Comparison of ENCODE assay signal across 9 cellular contexts in genomic region chr12:113097716-113098427, GRCh38. TPM values are rescaled to one million over a fixed set of nuclear protein-coding genes. Genes with fewer than 3 reads are reported as not detected.
DNase-seq lines count a peak whose midpoint lies in the region; ATAC-seq, FAIRE-seq and TF ChIP-seq lines count a peak whose summit lies in the region.
"Had no signal": no experiment of that assay in that cellular context is flagged by ENCODE, and none has a peak within 500 bp of the region (broad histone marks: within the 10 kb centered on the region; RNA-seq: fewer than 3 reads in every experiment).

No MANE protein-coding gene starts in this region.

- H3K4me3 ChIP-seq in liver (ENCODE audit: low read depth in 1 of 3, low read length in 3 of 3), result no peak overlapping the region
- no peak overlapping the region for H3K4me3 ChIP-seq in HepG2 (replicated peaks in 1 of 3; ENCODE audit: insufficient read depth in 1 of 3, low read depth in 2 of 3, low read length in 3 of 3)
- H3K4me3 ChIP-seq in A673 (ENCODE audit: low read depth, low read length, poor library complexity, severe bottlenecking), result no peak overlapping the region

- H3K4me1 ChIP-seq in liver (ENCODE audit: control insufficient read depth in 4 of 4, insufficient read depth in 4 of 4, low read length in 3 of 4), result peaks cover 6 to 20% (median 13%) of the 10 kb centered on the region in 4 donors
- H3K4me1 ChIP-seq in HepG2 (ENCODE audit: insufficient read depth, low read length), result peaks cover 16% of the 10 kb centered on the region
- H3K4me1 ChIP-seq in A673 (ENCODE audit: insufficient read depth, low read length, poor library complexity, severe bottlenecking), result peaks cover 13% of the 10 kb centered on the region

- no peak for TF ChIP-seq RAD21 in liver (IDR thresholded peaks at IDR 0.05)
- no peak for TF ChIP-seq RAD21 in HepG2 (CRISPR knock-in tag; IDR thresholded peaks at IDR 0.05)

- no peaks in the 10 kb centered on the region for H4K20me1 ChIP-seq in HepG2 (ENCODE audit: insufficient read depth, low read length)

- CTCF ChIA-PET in HepG2 (lab: Yijun Ruan, JAX; ENCODE audit: low intra/inter-chr PET ratio, low total read pairs), result interaction anchor here (2.8 kb wide), 1 partner anchor 48 kb away, joined by 43 read pairs; no protein-coding TSS in a partner anchor
- CTCF ChIA-PET in A673 (lab: Charles Lee), result no interaction called here

- H3K9ac ChIP-seq in liver (ENCODE audit: low read depth in 1 of 2, low read length in 2 of 2) (no peak overlapping the region), HepG2 (ENCODE audit: insufficient read depth, low read depth, low read length) (no peak overlapping the region)

- H3K27me3 ChIP-seq in liver (ENCODE audit: control insufficient read depth in 4 of 4, insufficient read depth in 4 of 4, low read length in 3 of 4) (no peaks in the 10 kb centered on the region), HepG2 (ENCODE audit: control insufficient read depth in 1 of 2, insufficient read depth in 2 of 2, low read length in 2 of 2) (peaks cover 1 to 6% of the 10 kb centered on the region in 2 experiments; a peak in 2 of 5 replicates), A673 (replicated peaks; ENCODE audit: insufficient read depth, low read depth, low read length, poor library complexity) (no peaks in the 10 kb centered on the region)

- TF ChIP-seq CTCF in liver (IDR thresholded peaks at IDR 0.05; ENCODE audit: low read depth, low read length, missing input control) (no peak), HepG2 (CRISPR knock-in tag; IDR thresholded peaks at IDR 0.05) (no peak), GM13977 (IDR thresholded peaks at IDR 0.05; ENCODE audit: extremely low read depth, insufficient read depth, missing control alignments) (no peak), A673 (conservative IDR thresholded peaks at IDR 0.05; ENCODE audit: low read depth, low read length) (no peak)

- intact Hi-C loops in HepG2 (cut with micrococcal nuclease; ENCODE audit: unreplicated experiment) (loop anchor here (1.0 to 2.0 kb wide), 2 partner anchors 50 to 105 kb away; no protein-coding TSS in a partner anchor), A673 (cut with micrococcal nuclease; ENCODE audit: unreplicated experiment) (loop anchor here (5.0 kb wide), 1 partner anchor 46 kb away; no protein-coding TSS in a partner anchor)

- no peak for TF ChIP-seq POLR2A in HepG2 (IDR thresholded peaks at IDR 0.05; ENCODE audit: insufficient read depth in 1 of 2, low read depth in 2 of 2, low read length in 2 of 2)

- POLR2A ChIA-PET in HepG2 (lab: Yijun Ruan, JAX) (no interaction called here), A673 (lab: Charles Lee; ENCODE audit: low non-redundant PET) (no interaction called here)

- no peaks in the 10 kb centered on the region for H3K79me2 ChIP-seq in HepG2 (ENCODE audit: insufficient read depth, low read length)

- peak overlapping the region; percentile 42 to 65 for H3K27ac ChIP-seq in liver (ENCODE audit: low read depth in 1 of 2, low read length in 2 of 2)
- H3K27ac ChIP-seq in HepG2 (ENCODE audit: extremely low read length, insufficient read depth, low read length), result no peak overlapping the region
- H3K27ac ChIP-seq in A673 (ENCODE audit: low read depth, low read length, poor library complexity, severe bottlenecking), result no peak overlapping the region

- no peak overlapping the region for H2AFZ ChIP-seq in HepG2 (ENCODE audit: low read length)

- H3K9me3 ChIP-seq in liver (ENCODE audit: control insufficient read depth in 4 of 4, low read length in 3 of 4), result no peaks in the 10 kb centered on the region
- H3K9me3 ChIP-seq in HepG2 (ENCODE audit: low read length), result no peaks in the 10 kb centered on the region
- no peaks in the 10 kb centered on the region for H3K9me3 ChIP-seq in A673 (ENCODE audit: low read depth, low read length, poor library complexity, severe bottlenecking)

- in situ Hi-C loops in HepG2 (cut with HindIII; ENCODE audit: extremely low pct_ligation_motif_present, low pct_unique_long_range_greater_than_20kb), result loop anchor here (5.0 kb wide), 1 partner anchor 51 kb away; no protein-coding TSS in a partner anchor
- in situ Hi-C loops in GM13977 (cut with MboI; ENCODE audit: low pct_unique_long_range_greater_than_20kb, low sequenced_read_pairs, unreplicated experiment), result loop anchor here (5.0 kb wide), 1 partner anchor 46 kb away; no protein-coding TSS in a partner anchor

- no peak for FAIRE-seq in HepG2 (lab: Jason Lieb, UNC)

- DNase-seq in HepG2 (ENCODE audit: low spot score) (no peak), anterior cingulate cortex (lab: John Stamatoyannopoulos, UW) (peak; percentile 32 to 94 (median 84)), islet precursor cell (peak; percentile 72), GM13977 (ENCODE audit: low spot score) (no peak), A673 (ENCODE audit: low spot score) (no peak)

- BruUV-seq in HepG2 (replicated peaks; lab: Mats Ljungman, UMichigan) (no TSS peak), A673 (replicated peaks; lab: Mats Ljungman, UMichigan) (no TSS peak)

- H3K36me3 ChIP-seq in liver (ENCODE audit: control insufficient read depth in 4 of 4, insufficient read depth in 3 of 4, low read depth in 1 of 4, low read length in 3 of 4), result peaks cover 0 to 4% (median 2%) of the 10 kb centered on the region in 4 donors
- H3K36me3 ChIP-seq in HepG2 (replicated peaks in 1 of 2; ENCODE audit: control insufficient read depth in 1 of 2, insufficient read depth in 2 of 2, low read length in 2 of 2), result no peaks in the 10 kb centered on the region
- no peaks in the 10 kb centered on the region for H3K36me3 ChIP-seq in A673 (ENCODE audit: insufficient read depth, low read length, poor library complexity, severe bottlenecking)

- H3K4me2 ChIP-seq in HepG2 (ENCODE audit: low read depth, low read length), result no peak overlapping the region

- 51% methylated on average over 14 of the region's 14 CpGs for WGBS in liver
- 47% methylated on average over 11 of the region's 14 CpGs for WGBS in HepG2 (ENCODE audit: low lambda C conversion rate)

- ATAC-seq in HepG2 (no peak), GM18858 (IDR thresholded peaks at IDR 0.05; ENCODE audit: unreplicated experiment) (no peak), GM21447 (IDR thresholded peaks at IDR 0.05; ENCODE audit: unreplicated experiment) (no peak)

- no peak for TF ChIP-seq EP300 in HepG2 (IDR thresholded peaks at IDR 0.05; ENCODE audit: low read depth in 2 of 2, low read length in 2 of 2)
- TF ChIP-seq EP300 in HepG2 (CRISPR knock-in tag; IDR thresholded peaks at IDR 0.05; ENCODE audit: borderline replicate concordance), result no peak

RNA-seq across cellular contexts. Expression of gene RASAL1, which starts 37.7 kb away (rescaled TPM):
- total RNA-seq in liver (under 1 TPM; 0.25 to 0.33 TPM), HepG2 (2016; rRNA removed; fragmentation: Illumina TruSeq; extraction: Trizol) (not detected in 2 replicates), A673 (2021) (0.32 TPM in 1 of 2 replicates, not detected in the other)
- polyA plus RNA-seq in liver (under 1 TPM; 0.20 to 0.26 TPM), HepG2 (2011; rRNA removed) (not detected in 2 replicates)
- total RNA-seq in HepG2 (2016; cell fraction: cytosol; rRNA removed; fragmentation: Illumina TruSeq; extraction: Trizol; ENCODE audit: low read depth), result 0.18 TPM in 1 of 2 replicates, not detected in the other
- total RNA-seq in HepG2 (2016; cell fraction: insoluble cytoplasmic fraction; rRNA removed; fragmentation: Illumina TruSeq; extraction: Trizol), result not detected in 2 replicates
- not detected in 2 replicates for total RNA-seq in HepG2 (2016; cell fraction: membrane; rRNA removed; fragmentation: Illumina TruSeq; extraction: Trizol)
- not detected in 2 replicates for total RNA-seq in HepG2 (2016; cell fraction: nucleus; rRNA removed; fragmentation: Illumina TruSeq; extraction: Trizol)
- not detected in 2 replicates for polyA plus RNA-seq in HepG2 (2011; cell fraction: cytosol; rRNA removed)
- polyA plus RNA-seq in HepG2 (2011; cell fraction: nucleus; rRNA removed), result 0.07 and 0.31 TPM in 2 replicates
- polyA plus RNA-seq in HepG2 (2012), result not detected in 2 replicates
- 0.12 TPM in 1 of 2 replicates, not detected in the other for polyA plus RNA-seq in HepG2 (2016; cell fraction: cytosol; fragmentation: Illumina TruSeq; extraction: Trizol; ENCODE audit: low read depth)
- not detected in 2 replicates for polyA plus RNA-seq in HepG2 (2016; cell fraction: insoluble cytoplasmic fraction; fragmentation: Illumina TruSeq; extraction: Trizol; ENCODE audit: low read depth)
- not detected in 2 replicates for polyA plus RNA-seq in HepG2 (2016; cell fraction: membrane; fragmentation: Illumina TruSeq; extraction: Trizol; ENCODE audit: low read depth)
- 0.72 TPM in 1 of 2 replicates, not detected in the other for polyA plus RNA-seq in HepG2 (2016; cell fraction: nucleus; fragmentation: Illumina TruSeq; extraction: Trizol; ENCODE audit: insufficient read depth, low read depth)
- 0.30 TPM in 1 of 2 replicates, not detected in the other for polyA minus RNA-seq in HepG2 (2011; rRNA and poly(A)+ RNA removed; ENCODE audit: low replicate concordance)
- polyA minus RNA-seq in HepG2 (2011; cell fraction: cytosol; rRNA and poly(A)+ RNA removed), result not detected in 2 replicates
- not detected in 2 replicates for polyA minus RNA-seq in HepG2 (2011; cell fraction: nucleus; rRNA and poly(A)+ RNA removed)
- total RNA-seq: glomerular endothelial cell had no signal

RNA-seq across cellular contexts. Expression of gene DTX1, which starts 41.3 kb away (rescaled TPM):
- 10 to 100 TPM in 1 of 2 donors, 1 to 10 TPM in 1; 2.1 to 16.6 TPM for total RNA-seq in liver
- polyA plus RNA-seq in liver, result 10 to 100 TPM in 1 of 2 donors, 1 to 10 TPM in 1; 3.5 to 33.2 TPM
- not detected in 2 replicates for total RNA-seq in HepG2 (2016; rRNA removed; fragmentation: Illumina TruSeq; extraction: Trizol)
- total RNA-seq in HepG2 (2016; cell fraction: cytosol; rRNA removed; fragmentation: Illumina TruSeq; extraction: Trizol; ENCODE audit: low read depth), result not detected in 2 replicates
- not detected in 2 replicates for total RNA-seq in HepG2 (2016; cell fraction: insoluble cytoplasmic fraction; rRNA removed; fragmentation: Illumina TruSeq; extraction: Trizol)
- not detected in 2 replicates for total RNA-seq in HepG2 (2016; cell fraction: membrane; rRNA removed; fragmentation: Illumina TruSeq; extraction: Trizol)
- not detected in 2 replicates for total RNA-seq in HepG2 (2016; cell fraction: nucleus; rRNA removed; fragmentation: Illumina TruSeq; extraction: Trizol)
- not detected in 2 replicates for polyA plus RNA-seq in HepG2 (2011; rRNA removed)
- polyA plus RNA-seq in HepG2 (2011; cell fraction: cytosol; rRNA removed), result not detected in 2 replicates
- polyA plus RNA-seq in HepG2 (2011; cell fraction: nucleus; rRNA removed), result not detected in 2 replicates
- not detected in 2 replicates for polyA plus RNA-seq in HepG2 (2012)
- not detected in 2 replicates for polyA plus RNA-seq in HepG2 (2016; cell fraction: cytosol; fragmentation: Illumina TruSeq; extraction: Trizol; ENCODE audit: low read depth)
- polyA plus RNA-seq in HepG2 (2016; cell fraction: insoluble cytoplasmic fraction; fragmentation: Illumina TruSeq; extraction: Trizol; ENCODE audit: low read depth), result not detected in 2 replicates
- not detected in 2 replicates for polyA plus RNA-seq in HepG2 (2016; cell fraction: membrane; fragmentation: Illumina TruSeq; extraction: Trizol; ENCODE audit: low read depth)
- not detected in 2 replicates for polyA plus RNA-seq in HepG2 (2016; cell fraction: nucleus; fragmentation: Illumina TruSeq; extraction: Trizol; ENCODE audit: insufficient read depth, low read depth)
- not detected in 2 replicates for polyA minus RNA-seq in HepG2 (2011; rRNA and poly(A)+ RNA removed; ENCODE audit: low replicate concordance)
- polyA minus RNA-seq in HepG2 (2011; cell fraction: cytosol; rRNA and poly(A)+ RNA removed), result not detected in 2 replicates
- polyA minus RNA-seq in HepG2 (2011; cell fraction: nucleus; rRNA and poly(A)+ RNA removed), result not detected in 2 replicates
- 5.5 and 6.1 TPM in 2 replicates for total RNA-seq in A673 (2021)

RNA-seq across cellular contexts. Expression of gene CFAP73, which starts 51.7 kb away (rescaled TPM):
- under 1 TPM in 1 of 2 donors, not detected in 1; 0.19 TPM for total RNA-seq in liver
- under 1 TPM in 1 of 2 donors, not detected in 1; 0.18 TPM for polyA plus RNA-seq in liver
- not detected in 2 replicates for total RNA-seq in HepG2 (2016; rRNA removed; fragmentation: Illumina TruSeq; extraction: Trizol)
- not detected in 2 replicates for total RNA-seq in HepG2 (2016; cell fraction: cytosol; rRNA removed; fragmentation: Illumina TruSeq; extraction: Trizol; ENCODE audit: low read depth)
- total RNA-seq in HepG2 (2016; cell fraction: insoluble cytoplasmic fraction; rRNA removed; fragmentation: Illumina TruSeq; extraction: Trizol), result not detected in 2 replicates
- not detected in 2 replicates for total RNA-seq in HepG2 (2016; cell fraction: membrane; rRNA removed; fragmentation: Illumina TruSeq; extraction: Trizol)
- not detected in 2 replicates for total RNA-seq in HepG2 (2016; cell fraction: nucleus; rRNA removed; fragmentation: Illumina TruSeq; extraction: Trizol)
- not detected in 2 replicates for polyA plus RNA-seq in HepG2 (2011; rRNA removed)
- not detected in 2 replicates for polyA plus RNA-seq in HepG2 (2011; cell fraction: cytosol; rRNA removed)
- polyA plus RNA-seq in HepG2 (2011; cell fraction: nucleus; rRNA removed), result not detected in 2 replicates
- polyA plus RNA-seq in HepG2 (2012), result not detected in 2 replicates
- not detected in 2 replicates for polyA plus RNA-seq in HepG2 (2016; cell fraction: cytosol; fragmentation: Illumina TruSeq; extraction: Trizol; ENCODE audit: low read depth)
- not detected in 2 replicates for polyA plus RNA-seq in HepG2 (2016; cell fraction: insoluble cytoplasmic fraction; fragmentation: Illumina TruSeq; extraction: Trizol; ENCODE audit: low read depth)
- not detected in 2 replicates for polyA plus RNA-seq in HepG2 (2016; cell fraction: membrane; fragmentation: Illumina TruSeq; extraction: Trizol; ENCODE audit: low read depth)
- polyA plus RNA-seq in HepG2 (2016; cell fraction: nucleus; fragmentation: Illumina TruSeq; extraction: Trizol; ENCODE audit: insufficient read depth, low read depth), result not detected in 2 replicates
- not detected in 2 replicates for polyA minus RNA-seq in HepG2 (2011; rRNA and poly(A)+ RNA removed; ENCODE audit: low replicate concordance)
- polyA minus RNA-seq in HepG2 (2011; cell fraction: cytosol; rRNA and poly(A)+ RNA removed), result not detected in 2 replicates
- not detected in 2 replicates for polyA minus RNA-seq in HepG2 (2011; cell fraction: nucleus; rRNA and poly(A)+ RNA removed)
- not detected in 2 replicates for total RNA-seq in A673 (2021)
- total RNA-seq: glomerular endothelial cell had no signal

Comparison
In these comparisons a context has a peak if more than half of its experiments do, and no peak if none do; other contexts are left out.
1. H3K27ac ChIP-seq: peak in liver (2 of 2); none in HepG2 (single experiment) and A673 (single experiment).
2. DNase-seq: peak in anterior cingulate cortex (58 of 58) and islet precursor cell (single experiment); none in HepG2 (single experiment), GM13977 (single experiment) and A673 (single experiment).